Comparison of ENCODE assay signal across 1 cellular context in the genomic region with DNA sequence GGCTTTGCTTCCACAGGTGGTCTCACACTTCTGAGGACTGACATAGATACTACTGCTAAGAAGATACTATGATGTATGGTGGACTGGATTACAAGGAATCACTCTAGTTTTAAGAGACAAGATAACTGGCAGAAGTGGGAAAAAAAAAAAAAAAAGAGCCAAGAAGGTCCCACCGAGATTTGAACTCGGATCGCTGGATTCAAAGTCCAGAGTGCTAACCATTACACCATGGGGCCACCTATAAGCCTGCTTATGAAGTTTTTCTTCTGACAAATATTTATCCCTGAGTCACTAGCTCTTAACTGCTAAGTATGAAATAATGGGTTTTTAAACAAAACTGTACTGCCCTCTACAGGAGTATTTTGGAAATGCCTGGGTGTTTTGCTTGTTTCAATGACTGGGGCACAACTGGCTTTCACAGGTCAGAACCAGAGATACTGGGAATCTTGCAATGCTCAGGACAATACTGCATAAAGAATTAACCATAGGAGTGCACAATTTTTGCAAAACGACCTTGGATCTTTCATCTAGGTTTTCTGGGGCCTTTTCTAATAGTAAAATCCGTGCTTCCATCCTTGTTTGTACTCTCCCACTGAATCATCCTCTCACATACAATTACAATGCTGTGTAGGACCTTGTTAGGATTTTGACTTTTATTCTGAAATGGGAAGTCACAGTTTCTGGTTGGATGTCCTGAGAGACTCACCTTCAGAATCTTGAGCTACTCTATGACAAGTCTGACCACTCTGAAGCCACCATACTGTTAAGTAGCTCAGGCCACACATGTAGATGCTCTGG.
A peak's percentile ranks its signal among the peaks of the same experiment; 100 is the strongest.
TF ChIP-seq lines count a peak whose summit lies in the region.

No MANE protein-coding gene starts in this region.

TF ChIP-seq in K562, 482 proteins besides CTCF, POLR2A, EP300 and RAD21 (continued from another document and continues in another):
- TF ChIP-seq, protein P1, sequence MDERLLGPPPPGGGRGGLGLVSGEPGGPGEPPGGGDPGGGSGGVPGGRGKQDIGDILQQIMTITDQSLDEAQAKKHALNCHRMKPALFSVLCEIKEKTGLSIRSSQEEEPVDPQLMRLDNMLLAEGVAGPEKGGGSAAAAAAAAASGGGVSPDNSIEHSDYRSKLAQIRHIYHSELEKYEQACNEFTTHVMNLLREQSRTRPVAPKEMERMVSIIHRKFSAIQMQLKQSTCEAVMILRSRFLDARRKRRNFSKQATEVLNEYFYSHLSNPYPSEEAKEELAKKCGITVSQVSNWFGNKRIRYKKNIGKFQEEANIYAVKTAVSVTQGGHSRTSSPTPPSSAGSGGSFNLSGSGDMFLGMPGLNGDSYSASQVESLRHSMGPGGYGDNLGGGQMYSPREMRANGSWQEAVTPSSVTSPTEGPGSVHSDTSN (CRISPR knock-in tag; IDR thresholded peaks at IDR 0.05; ENCODE audit: low read depth) = no peak
- TF ChIP-seq, protein P1 (tag; conservative IDR thresholded peaks at IDR 0.05; ENCODE audit: low read depth) = peak; percentile 25; the same call in 1 of the 2 replicates
- TF ChIP-seq CEBPB (tag; IDR thresholded peaks at IDR 0.05) = no peak
- no peak for TF ChIP-seq HOXB6 (CRISPR knock-in tag; IDR thresholded peaks at IDR 0.05; ENCODE audit: borderline replicate concordance)
- no peak; the same call in 1 of the 2 replicates for TF ChIP-seq TAL1 (IDR thresholded peaks at IDR 0.05)
- no peak for TF ChIP-seq ZNF23 (CRISPR knock-in tag; IDR thresholded peaks at IDR 0.05)
- no peak for TF ChIP-seq MTA2 (IDR thresholded peaks at IDR 0.05; ENCODE audit: low read depth)
- TF ChIP-seq KDM2B (CRISPR knock-in tag; IDR thresholded peaks at IDR 0.05) = no peak
- TF ChIP-seq ELF4 (CRISPR knock-in tag; IDR thresholded peaks at IDR 0.05) = no peak
- TF ChIP-seq, protein P2, sequence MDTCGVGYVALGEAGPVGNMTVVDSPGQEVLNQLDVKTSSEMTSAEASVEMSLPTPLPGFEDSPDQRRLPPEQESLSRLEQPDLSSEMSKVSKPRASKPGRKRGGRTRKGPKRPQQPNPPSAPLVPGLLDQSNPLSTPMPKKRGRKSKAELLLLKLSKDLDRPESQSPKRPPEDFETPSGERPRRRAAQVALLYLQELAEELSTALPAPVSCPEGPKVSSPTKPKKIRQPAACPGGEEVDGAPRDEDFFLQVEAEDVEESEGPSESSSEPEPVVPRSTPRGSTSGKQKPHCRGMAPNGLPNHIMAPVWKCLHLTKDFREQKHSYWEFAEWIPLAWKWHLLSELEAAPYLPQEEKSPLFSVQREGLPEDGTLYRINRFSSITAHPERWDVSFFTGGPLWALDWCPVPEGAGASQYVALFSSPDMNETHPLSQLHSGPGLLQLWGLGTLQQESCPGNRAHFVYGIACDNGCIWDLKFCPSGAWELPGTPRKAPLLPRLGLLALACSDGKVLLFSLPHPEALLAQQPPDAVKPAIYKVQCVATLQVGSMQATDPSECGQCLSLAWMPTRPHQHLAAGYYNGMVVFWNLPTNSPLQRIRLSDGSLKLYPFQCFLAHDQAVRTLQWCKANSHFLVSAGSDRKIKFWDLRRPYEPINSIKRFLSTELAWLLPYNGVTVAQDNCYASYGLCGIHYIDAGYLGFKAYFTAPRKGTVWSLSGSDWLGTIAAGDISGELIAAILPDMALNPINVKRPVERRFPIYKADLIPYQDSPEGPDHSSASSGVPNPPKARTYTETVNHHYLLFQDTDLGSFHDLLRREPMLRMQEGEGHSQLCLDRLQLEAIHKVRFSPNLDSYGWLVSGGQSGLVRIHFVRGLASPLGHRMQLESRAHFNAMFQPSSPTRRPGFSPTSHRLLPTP (IDR thresholded peaks at IDR 0.05; ENCODE audit: borderline replicate concordance, extremely low read depth, insufficient read length) = peak; percentile 88
- no peak; the same call in 1 of the 2 replicates for TF ChIP-seq ZNF354B (CRISPR knock-in tag; IDR thresholded peaks at IDR 0.05)
- TF ChIP-seq, protein P3, sequence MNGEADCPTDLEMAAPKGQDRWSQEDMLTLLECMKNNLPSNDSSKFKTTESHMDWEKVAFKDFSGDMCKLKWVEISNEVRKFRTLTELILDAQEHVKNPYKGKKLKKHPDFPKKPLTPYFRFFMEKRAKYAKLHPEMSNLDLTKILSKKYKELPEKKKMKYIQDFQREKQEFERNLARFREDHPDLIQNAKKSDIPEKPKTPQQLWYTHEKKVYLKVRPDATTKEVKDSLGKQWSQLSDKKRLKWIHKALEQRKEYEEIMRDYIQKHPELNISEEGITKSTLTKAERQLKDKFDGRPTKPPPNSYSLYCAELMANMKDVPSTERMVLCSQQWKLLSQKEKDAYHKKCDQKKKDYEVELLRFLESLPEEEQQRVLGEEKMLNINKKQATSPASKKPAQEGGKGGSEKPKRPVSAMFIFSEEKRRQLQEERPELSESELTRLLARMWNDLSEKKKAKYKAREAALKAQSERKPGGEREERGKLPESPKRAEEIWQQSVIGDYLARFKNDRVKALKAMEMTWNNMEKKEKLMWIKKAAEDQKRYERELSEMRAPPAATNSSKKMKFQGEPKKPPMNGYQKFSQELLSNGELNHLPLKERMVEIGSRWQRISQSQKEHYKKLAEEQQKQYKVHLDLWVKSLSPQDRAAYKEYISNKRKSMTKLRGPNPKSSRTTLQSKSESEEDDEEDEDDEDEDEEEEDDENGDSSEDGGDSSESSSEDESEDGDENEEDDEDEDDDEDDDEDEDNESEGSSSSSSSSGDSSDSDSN (IDR thresholded peaks at IDR 0.05; ENCODE audit: borderline replicate concordance in 1 of 2, low read depth in 2 of 2, low read length in 2 of 2) = no peak
- TF ChIP-seq KDM4B (IDR thresholded peaks at IDR 0.05; ENCODE audit: borderline replicate concordance in 2 of 2, low read depth in 1 of 2) = no peak
- TF ChIP-seq XRCC3 (IDR thresholded peaks at IDR 0.05) = no peak
- no peak for TF ChIP-seq HNRNPLL (IDR thresholded peaks at IDR 0.05; ENCODE audit: low read depth, low read length, poor library complexity, severe bottlenecking)
- TF ChIP-seq ZNF239 (CRISPR knock-in tag; IDR thresholded peaks at IDR 0.05) = no peak
- TF ChIP-seq ZNF584 (CRISPR knock-in tag; IDR thresholded peaks at IDR 0.05; ENCODE audit: low read depth) = no peak
- TF ChIP-seq KAT2B (IDR thresholded peaks at IDR 0.05; ENCODE audit: low read depth, low read length) = no peak
- no peak for TF ChIP-seq ZNF124 (CRISPR knock-in tag; IDR thresholded peaks at IDR 0.05)
- TF ChIP-seq NFIX (CRISPR knock-in tag; IDR thresholded peaks at IDR 0.05; ENCODE audit: low read depth) = no peak
- no peak for TF ChIP-seq ZNF551 (CRISPR knock-in tag; IDR thresholded peaks at IDR 0.05)
- no peak for TF ChIP-seq ARID2 (IDR thresholded peaks at IDR 0.05)
- TF ChIP-seq, protein P4, sequence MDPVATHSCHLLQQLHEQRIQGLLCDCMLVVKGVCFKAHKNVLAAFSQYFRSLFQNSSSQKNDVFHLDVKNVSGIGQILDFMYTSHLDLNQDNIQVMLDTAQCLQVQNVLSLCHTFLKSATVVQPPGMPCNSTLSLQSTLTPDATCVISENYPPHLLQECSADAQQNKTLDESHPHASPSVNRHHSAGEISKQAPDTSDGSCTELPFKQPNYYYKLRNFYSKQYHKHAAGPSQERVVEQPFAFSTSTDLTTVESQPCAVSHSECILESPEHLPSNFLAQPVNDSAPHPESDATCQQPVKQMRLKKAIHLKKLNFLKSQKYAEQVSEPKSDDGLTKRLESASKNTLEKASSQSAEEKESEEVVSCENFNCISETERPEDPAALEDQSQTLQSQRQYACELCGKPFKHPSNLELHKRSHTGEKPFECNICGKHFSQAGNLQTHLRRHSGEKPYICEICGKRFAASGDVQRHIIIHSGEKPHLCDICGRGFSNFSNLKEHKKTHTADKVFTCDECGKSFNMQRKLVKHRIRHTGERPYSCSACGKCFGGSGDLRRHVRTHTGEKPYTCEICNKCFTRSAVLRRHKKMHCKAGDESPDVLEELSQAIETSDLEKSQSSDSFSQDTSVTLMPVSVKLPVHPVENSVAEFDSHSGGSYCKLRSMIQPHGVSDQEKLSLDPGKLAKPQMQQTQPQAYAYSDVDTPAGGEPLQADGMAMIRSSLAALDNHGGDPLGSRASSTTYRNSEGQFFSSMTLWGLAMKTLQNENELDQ (CRISPR knock-in tag; IDR thresholded peaks at IDR 0.05; ENCODE audit: borderline replicate concordance) = no peak
- TF ChIP-seq IFI16 (CRISPR knock-in tag; IDR thresholded peaks at IDR 0.05) = 0 out of 2 replicates have a peak, but pooled peaks have one; percentile 26
- no peak for TF ChIP-seq ZNF134 (CRISPR knock-in tag; conservative IDR thresholded peaks at IDR 0.05)
- TF ChIP-seq, protein P5, sequence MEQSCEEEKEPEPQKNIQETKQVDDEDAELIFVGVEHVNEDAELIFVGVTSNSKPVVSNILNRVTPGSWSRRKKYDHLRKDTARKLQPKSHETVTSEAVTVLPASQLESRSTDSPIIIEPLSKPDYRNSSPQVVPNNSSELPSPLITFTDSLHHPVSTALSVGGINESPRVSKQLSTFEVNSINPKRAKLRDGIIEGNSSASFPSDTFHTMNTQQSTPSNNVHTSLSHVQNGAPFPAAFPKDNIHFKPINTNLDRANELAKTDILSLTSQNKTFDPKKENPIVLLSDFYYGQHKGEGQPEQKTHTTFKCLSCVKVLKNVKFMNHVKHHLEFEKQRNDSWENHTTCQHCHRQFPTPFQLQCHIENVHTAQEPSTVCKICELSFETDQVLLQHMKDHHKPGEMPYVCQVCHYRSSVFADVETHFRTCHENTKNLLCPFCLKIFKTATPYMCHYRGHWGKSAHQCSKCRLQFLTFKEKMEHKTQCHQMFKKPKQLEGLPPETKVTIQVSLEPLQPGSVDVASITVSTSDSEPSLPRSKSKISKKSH (CRISPR knock-in tag; IDR thresholded peaks at IDR 0.05) = no peak
- TF ChIP-seq CREM (IDR thresholded peaks at IDR 0.05; ENCODE audit: low read depth) = no peak
- TF ChIP-seq, protein P6, sequence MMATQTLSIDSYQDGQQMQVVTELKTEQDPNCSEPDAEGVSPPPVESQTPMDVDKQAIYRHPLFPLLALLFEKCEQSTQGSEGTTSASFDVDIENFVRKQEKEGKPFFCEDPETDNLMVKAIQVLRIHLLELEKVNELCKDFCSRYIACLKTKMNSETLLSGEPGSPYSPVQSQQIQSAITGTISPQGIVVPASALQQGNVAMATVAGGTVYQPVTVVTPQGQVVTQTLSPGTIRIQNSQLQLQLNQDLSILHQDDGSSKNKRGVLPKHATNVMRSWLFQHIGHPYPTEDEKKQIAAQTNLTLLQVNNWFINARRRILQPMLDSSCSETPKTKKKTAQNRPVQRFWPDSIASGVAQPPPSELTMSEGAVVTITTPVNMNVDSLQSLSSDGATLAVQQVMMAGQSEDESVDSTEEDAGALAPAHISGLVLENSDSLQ (IDR thresholded peaks at IDR 0.05) = no peak
- no peak for TF ChIP-seq ZNF696 (CRISPR knock-in tag; conservative IDR thresholded peaks at IDR 0.05)
- no peak for TF ChIP-seq SIN3B (IDR thresholded peaks at IDR 0.05; ENCODE audit: low read depth)
- no peak for TF ChIP-seq ZNF785 (CRISPR knock-in tag; IDR thresholded peaks at IDR 0.05)
- TF ChIP-seq MXI1 (IDR thresholded peaks at IDR 0.05; ENCODE audit: low read depth, low read length) = no peak
- TF ChIP-seq, protein P7, sequence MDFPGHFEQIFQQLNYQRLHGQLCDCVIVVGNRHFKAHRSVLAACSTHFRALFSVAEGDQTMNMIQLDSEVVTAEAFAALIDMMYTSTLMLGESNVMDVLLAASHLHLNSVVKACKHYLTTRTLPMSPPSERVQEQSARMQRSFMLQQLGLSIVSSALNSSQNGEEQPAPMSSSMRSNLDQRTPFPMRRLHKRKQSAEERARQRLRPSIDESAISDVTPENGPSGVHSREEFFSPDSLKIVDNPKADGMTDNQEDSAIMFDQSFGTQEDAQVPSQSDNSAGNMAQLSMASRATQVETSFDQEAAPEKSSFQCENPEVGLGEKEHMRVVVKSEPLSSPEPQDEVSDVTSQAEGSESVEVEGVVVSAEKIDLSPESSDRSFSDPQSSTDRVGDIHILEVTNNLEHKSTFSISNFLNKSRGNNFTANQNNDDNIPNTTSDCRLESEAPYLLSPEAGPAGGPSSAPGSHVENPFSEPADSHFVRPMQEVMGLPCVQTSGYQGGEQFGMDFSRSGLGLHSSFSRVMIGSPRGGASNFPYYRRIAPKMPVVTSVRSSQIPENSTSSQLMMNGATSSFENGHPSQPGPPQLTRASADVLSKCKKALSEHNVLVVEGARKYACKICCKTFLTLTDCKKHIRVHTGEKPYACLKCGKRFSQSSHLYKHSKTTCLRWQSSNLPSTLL (IDR thresholded peaks at IDR 0.05) = peak; percentile 86
- TF ChIP-seq, protein P8, sequence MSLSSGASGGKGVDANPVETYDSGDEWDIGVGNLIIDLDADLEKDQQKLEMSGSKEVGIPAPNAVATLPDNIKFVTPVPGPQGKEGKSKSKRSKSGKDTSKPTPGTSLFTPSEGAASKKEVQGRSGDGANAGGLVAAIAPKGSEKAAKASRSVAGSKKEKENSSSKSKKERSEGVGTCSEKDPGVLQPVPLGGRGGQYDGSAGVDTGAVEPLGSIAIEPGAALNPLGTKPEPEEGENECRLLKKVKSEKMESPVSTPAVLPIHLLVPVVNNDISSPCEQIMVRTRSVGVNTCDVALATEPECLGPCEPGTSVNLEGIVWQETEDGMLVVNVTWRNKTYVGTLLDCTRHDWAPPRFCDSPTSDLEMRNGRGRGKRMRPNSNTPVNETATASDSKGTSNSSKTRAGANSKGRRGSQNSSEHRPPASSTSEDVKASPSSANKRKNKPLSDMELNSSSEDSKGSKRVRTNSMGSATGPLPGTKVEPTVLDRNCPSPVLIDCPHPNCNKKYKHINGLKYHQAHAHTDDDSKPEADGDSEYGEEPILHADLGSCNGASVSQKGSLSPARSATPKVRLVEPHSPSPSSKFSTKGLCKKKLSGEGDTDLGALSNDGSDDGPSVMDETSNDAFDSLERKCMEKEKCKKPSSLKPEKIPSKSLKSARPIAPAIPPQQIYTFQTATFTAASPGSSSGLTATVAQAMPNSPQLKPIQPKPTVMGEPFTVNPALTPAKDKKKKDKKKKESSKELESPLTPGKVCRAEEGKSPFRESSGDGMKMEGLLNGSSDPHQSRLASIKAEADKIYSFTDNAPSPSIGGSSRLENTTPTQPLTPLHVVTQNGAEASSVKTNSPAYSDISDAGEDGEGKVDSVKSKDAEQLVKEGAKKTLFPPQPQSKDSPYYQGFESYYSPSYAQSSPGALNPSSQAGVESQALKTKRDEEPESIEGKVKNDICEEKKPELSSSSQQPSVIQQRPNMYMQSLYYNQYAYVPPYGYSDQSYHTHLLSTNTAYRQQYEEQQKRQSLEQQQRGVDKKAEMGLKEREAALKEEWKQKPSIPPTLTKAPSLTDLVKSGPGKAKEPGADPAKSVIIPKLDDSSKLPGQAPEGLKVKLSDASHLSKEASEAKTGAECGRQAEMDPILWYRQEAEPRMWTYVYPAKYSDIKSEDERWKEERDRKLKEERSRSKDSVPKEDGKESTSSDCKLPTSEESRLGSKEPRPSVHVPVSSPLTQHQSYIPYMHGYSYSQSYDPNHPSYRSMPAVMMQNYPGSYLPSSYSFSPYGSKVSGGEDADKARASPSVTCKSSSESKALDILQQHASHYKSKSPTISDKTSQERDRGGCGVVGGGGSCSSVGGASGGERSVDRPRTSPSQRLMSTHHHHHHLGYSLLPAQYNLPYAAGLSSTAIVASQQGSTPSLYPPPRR (CRISPR knock-in tag; IDR thresholded peaks at IDR 0.05; ENCODE audit: borderline replicate concordance) = no peak
- TF ChIP-seq NCOA1 (IDR thresholded peaks at IDR 0.05; ENCODE audit: low read depth) = no peak
- no peak for TF ChIP-seq BCL6 (CRISPR knock-in tag; IDR thresholded peaks at IDR 0.05)
- TF ChIP-seq PCBP1 (IDR thresholded peaks at IDR 0.05; ENCODE audit: low read depth, low read length, poor library complexity, severe bottlenecking) = no peak
- no peak for TF ChIP-seq ZNF165 (CRISPR knock-in tag; IDR thresholded peaks at IDR 0.05; ENCODE audit: borderline replicate concordance)
